1 cellular context compared by ENCODE assay signal in genomic region chr1:21926065-21926464, GRCh38.
TF ChIP-seq lines count a peak whose summit lies in the region.

No MANE protein-coding gene starts in this region.

TF ChIP-seq in SK-N-SH, 30 proteins besides CTCF, POLR2A, EP300 and RAD21 (continued from another document):
- TF ChIP-seq ZBTB33 (IDR thresholded peaks at IDR 0.05; ENCODE audit: borderline replicate concordance, low read depth): no peak
- no peak for TF ChIP-seq EZH2phosphoT487 (IDR thresholded peaks at IDR 0.05; ENCODE audit: borderline replicate concordance, low read depth)
- no peak for TF ChIP-seq GATA2 (CRISPR knock-in tag; IDR thresholded peaks at IDR 0.05)
- TF ChIP-seq NFIC (IDR thresholded peaks at IDR 0.05; ENCODE audit: borderline replicate concordance): no peak
- TF ChIP-seq RXRA (IDR thresholded peaks at IDR 0.05; ENCODE audit: borderline replicate concordance, low read depth): no peak
